1 cellular context compared by ENCODE assay signal in genomic region chr6:26057899-26058298, GRCh38.
TF ChIP-seq lines count a peak whose summit lies in the region.

No MANE protein-coding gene starts in this region.

TF ChIP-seq in WTC11, 78 proteins besides CTCF, POLR2A, EP300 and RAD21 (continued from another document):
- TF ChIP-seq PREB (CRISPR knock-in tag; IDR thresholded peaks at IDR 0.05; ENCODE audit: borderline replicate concordance) (no peak), NR3C1 (CRISPR knock-in tag; conservative IDR thresholded peaks at IDR 0.05; ENCODE audit: low read depth) (no peak), STAT6 (CRISPR knock-in tag; conservative IDR thresholded peaks at IDR 0.05; ENCODE audit: low read depth) (no peak), CREB1 (CRISPR knock-in tag; IDR thresholded peaks at IDR 0.05) (no peak), MAX (CRISPR knock-in tag; IDR thresholded peaks at IDR 0.05) (no peak), MLX (CRISPR knock-in tag; IDR thresholded peaks at IDR 0.05) (no peak), MYBL2 (CRISPR knock-in tag; IDR thresholded peaks at IDR 0.05) (no peak), JUN (CRISPR knock-in tag; IDR thresholded peaks at IDR 0.05) (no peak)
